Comparison of ENCODE assay signal across 8 cellular contexts in the genomic region with DNA sequence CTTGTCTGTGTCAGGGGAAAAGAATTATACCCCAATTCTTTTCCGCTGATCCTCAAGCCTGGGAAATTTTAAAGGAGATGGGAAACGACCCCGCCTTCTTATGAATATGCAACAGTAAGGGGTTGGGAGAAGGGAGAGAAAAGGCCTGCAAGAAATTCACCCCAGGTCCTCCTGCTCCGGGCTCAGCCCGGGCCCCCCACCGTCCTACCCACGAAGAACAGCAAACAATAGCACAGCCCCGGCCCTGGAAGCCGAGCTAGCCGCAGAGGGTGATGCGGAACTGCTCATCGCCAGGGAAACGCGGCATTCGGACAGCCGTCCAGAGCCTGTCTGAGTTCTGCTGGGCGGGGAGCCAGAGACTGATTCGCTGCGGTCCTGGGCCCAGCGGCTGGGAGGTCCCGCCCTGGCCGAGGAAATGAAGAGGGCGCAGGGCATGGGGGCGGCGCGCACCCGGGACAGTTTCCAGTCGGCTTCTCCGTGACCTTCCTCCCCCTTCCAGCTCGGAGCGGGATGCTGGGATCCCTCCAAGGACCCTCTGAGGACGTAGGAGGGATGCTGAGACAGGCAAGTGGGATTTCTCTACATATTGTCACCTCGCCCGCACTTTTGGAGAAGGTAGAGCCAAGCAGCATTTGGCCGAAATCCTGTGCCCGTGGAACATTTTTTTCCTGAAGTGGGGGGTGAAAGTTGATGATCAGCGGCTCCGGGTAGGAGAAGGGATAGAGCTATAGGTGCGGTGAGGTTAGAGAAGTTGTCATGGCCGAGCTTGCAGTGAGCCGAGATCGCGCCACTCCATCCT.
A peak's percentile ranks its signal among the peaks of the same experiment; 100 is the strongest.
DNase-seq lines count a peak whose midpoint lies in the region; ATAC-seq and TF ChIP-seq lines count a peak whose summit lies in the region.

No MANE protein-coding gene starts in this region.

- POLR2A ChIA-PET in naive thymus-derived CD8-positive, alpha-beta T cell (lab: Charles Lee), result no interaction called here

- intact Hi-C loops in activated naive CD4-positive, alpha-beta T cell treated with anti-CD3 and anti-CD28 coated beads for 36 hours (cut with micrococcal nuclease), result no loop called here

- H3K4me3 ChIP-seq in fibroblast of villous mesenchyme (ENCODE audit: low read depth, low read length), result peak overlapping the region; percentile 74
- H3K4me3 ChIP-seq in upper lobe of left lung, result peak overlapping the region; percentile 35 to 62 (median 54)

- H3K27me3 ChIP-seq in upper lobe of left lung, result peaks cover 0 to 3% (median 0%) of the 10 kb centered on the region in 4 donors

- H3K27me3 Mint-ChIP-seq in activated naive CD4-positive, alpha-beta T cell treated with anti-CD3 and anti-CD28 coated beads for 36 hours (ENCODE audit: low read depth), result peaks cover 18% of the 10 kb centered on the region
- H3K27me3 Mint-ChIP-seq in naive thymus-derived CD8-positive, alpha-beta T cell, result peaks cover 7 to 17% (median 15%) of the 10 kb centered on the region in 5 donors

- H3K36me3 ChIP-seq in upper lobe of left lung, result no peaks in the 10 kb centered on the region

- peaks cover 4 to 23% (median 14%) of the 10 kb centered on the region in 4 donors for H3K4me1 ChIP-seq in upper lobe of left lung

- peaks cover 10% of the 10 kb centered on the region for H3K4me1 Mint-ChIP-seq in activated naive CD4-positive, alpha-beta T cell treated with anti-CD3 and anti-CD28 coated beads for 36 hours (ENCODE audit: low read depth)
- H3K4me1 Mint-ChIP-seq in naive thymus-derived CD8-positive, alpha-beta T cell, result peaks cover 7 to 17% (median 12%) of the 10 kb centered on the region in 4 donors

- no peaks in the 10 kb centered on the region for H3K9me3 ChIP-seq in upper lobe of left lung

- peak overlapping the region; percentile 76 for H3K4me3 Mint-ChIP-seq in activated naive CD4-positive, alpha-beta T cell treated with anti-CD3 and anti-CD28 coated beads for 36 hours
- H3K4me3 Mint-ChIP-seq in naive thymus-derived CD8-positive, alpha-beta T cell, result peak overlapping the region; percentile 81 to 95 (median 90)

- no peak overlapping the region for H3K27ac Mint-ChIP-seq in activated naive CD4-positive, alpha-beta T cell treated with anti-CD3 and anti-CD28 coated beads for 36 hours
- H3K27ac Mint-ChIP-seq in naive thymus-derived CD8-positive, alpha-beta T cell, result peak overlapping the region; percentile 7 to 98 (median 90)

- no peak for TF ChIP-seq EP300 in upper lobe of left lung (IDR thresholded peaks at IDR 0.05)

- peak; percentile 68 for DNase-seq in activated effector memory CD4-positive, alpha-beta T cell treated with anti-CD3 and anti-CD28 coated beads, Interleukin-2, amount 50 U/mL, for 16 hours
- DNase-seq in activated effector memory CD4-positive, alpha-beta T cell treated with Interleukin-2 at 50 U/mL for 16 hours, result no peak
- DNase-seq in NCI-H345 (lab: John Stamatoyannopoulos, UW) (peak; percentile 47), fibroblast of villous mesenchyme (ENCODE audit: low read depth) (peak; percentile 82), upper lobe of left lung (peak; percentile 66 to 88)
- peak; percentile 18 for DNase-seq in activated naive CD4-positive, alpha-beta T cell treated with anti-CD3 and anti-CD28 coated beads for 36 hours
- peak in 9 of 10 donors; percentile 2 to 31 (median 20) for DNase-seq in naive thymus-derived CD8-positive, alpha-beta T cell

- TF ChIP-seq POLR2A in upper lobe of left lung (IDR thresholded peaks at IDR 0.05), result no peak

- ATAC-seq in HG02759 (IDR thresholded peaks at IDR 0.05; ENCODE audit: unreplicated experiment) (peak; percentile 72), upper lobe of left lung (ENCODE audit: low FRiP score in 2 of 2) (peak; percentile 91 to 94)
- ATAC-seq in naive thymus-derived CD8-positive, alpha-beta T cell, result peak; percentile 25 to 52

- CTCF ChIA-PET in activated naive CD4-positive, alpha-beta T cell treated with anti-CD3 and anti-CD28 coated beads for 36 hours (lab: Charles Lee), result interaction anchor here (0.7 kb wide), 1 partner anchor 63 kb away, joined by 3 read pairs; no protein-coding TSS in a partner anchor

- no peaks in the 10 kb centered on the region for H3K36me3 Mint-ChIP-seq in activated naive CD4-positive, alpha-beta T cell treated with anti-CD3 and anti-CD28 coated beads for 36 hours (ENCODE audit: low read depth)
- H3K36me3 Mint-ChIP-seq in naive thymus-derived CD8-positive, alpha-beta T cell, result no peaks in the 10 kb centered on the region

- TF ChIP-seq CTCF in fibroblast of villous mesenchyme (IDR thresholded peaks at IDR 0.05; ENCODE audit: insufficient read depth, low read depth, low read length), result no peak
- no peak for TF ChIP-seq CTCF in upper lobe of left lung (IDR thresholded peaks at IDR 0.05)

- 1 to 2% methylated on average over 32 to 42 of the region's 43 CpGs for WGBS in upper lobe of left lung, 2 donors

- peak overlapping the region; percentile 66 to 71 (median 69) for H3K27ac ChIP-seq in upper lobe of left lung

- H3K9me3 Mint-ChIP-seq in activated naive CD4-positive, alpha-beta T cell treated with anti-CD3 and anti-CD28 coated beads for 36 hours, result no peaks in the 10 kb centered on the region
- peaks cover 0 to 2% (median 0%) of the 10 kb centered on the region in 9 donors for H3K9me3 Mint-ChIP-seq in naive thymus-derived CD8-positive, alpha-beta T cell

Comparison
In these comparisons a context has a peak if more than half of its experiments do, and no peak if none do; other contexts are left out.
1. ATAC-seq: peak in every context shown above with its lines; median percentile 92 in upper lobe of left lung; 72 in HG02759; 38 in naive thymus-derived CD8-positive, alpha-beta T cell.